12 cellular contexts compared by ENCODE assay signal in genomic region chr1:209590405-209590804, GRCh38. TPM values are rescaled to one million over a fixed set of nuclear protein-coding genes. Genes with fewer than 3 reads are reported as not detected.
DNase-seq lines count a peak whose midpoint lies in the region; ATAC-seq, FAIRE-seq and TF ChIP-seq lines count a peak whose summit lies in the region.
"Had no signal": no experiment of that assay in that cellular context is flagged by ENCODE, and none has a peak within 500 bp of the region (broad histone marks: within the 10 kb centered on the region; RNA-seq: fewer than 3 reads in every experiment).

No MANE protein-coding gene starts in this region.

- ATAC-seq in upper lobe of right lung: peak; percentile 29

- TF ChIP-seq POLR2A in vagina (IDR thresholded peaks at IDR 0.05): no peak

- H3K36me3 Mint-ChIP-seq in activated CD4-positive, alpha-beta T cell treated with anti-CD3 and anti-CD28 coated beads, Interleukin-2, amount 10 ng/mL, durations not matched to agents 7 days and 5 days (ENCODE audit: low read depth): no peaks in the 10 kb centered on the region
- H3K36me3 Mint-ChIP-seq: memory B cell had no signal

- no peak overlapping the region for H3K9ac ChIP-seq in kidney (ENCODE audit: low read length in 2 of 2)
- H3K9ac ChIP-seq: BLaER1 treated with 17β-estradiol and CSF1 and Interleukin-3, amounts not matched to agents 10 nM and 100 nM had no signal

- H3K27me3 Mint-ChIP-seq in activated CD4-positive, alpha-beta T cell treated with anti-CD3 and anti-CD28 coated beads, Interleukin-2, amount 10 ng/mL, durations not matched to agents 7 days and 5 days: peaks cover 17% of the 10 kb centered on the region

- H3K4me3 ChIP-seq in kidney (ENCODE audit: low read length in 2 of 2): no peak overlapping the region
- no peak overlapping the region for H3K4me3 ChIP-seq in upper lobe of right lung
- no peak overlapping the region for H3K4me3 ChIP-seq in vagina
- H3K4me3 ChIP-seq: adrenal gland; BLaER1 treated with 17β-estradiol and CSF1 and Interleukin-3, amounts not matched to agents 10 nM and 100 nM had no signal

- H3K9me3 ChIP-seq in kidney (ENCODE audit: control insufficient read depth in 1 of 2, low read length in 2 of 2): no peaks in the 10 kb centered on the region
- H3K9me3 ChIP-seq in upper lobe of right lung: no peaks in the 10 kb centered on the region
- H3K9me3 ChIP-seq in vagina: no peaks in the 10 kb centered on the region
- H3K9me3 ChIP-seq: adrenal gland had no signal

- H3K4me1 Mint-ChIP-seq in activated CD4-positive, alpha-beta T cell treated with anti-CD3 and anti-CD28 coated beads, Interleukin-2, amount 10 ng/mL, durations not matched to agents 7 days and 5 days: peaks cover 3% of the 10 kb centered on the region
- H3K4me1 Mint-ChIP-seq: memory B cell had no signal

- H3K27ac ChIP-seq in caudate nucleus (ENCODE audit: low read depth, low read length) (peak overlapping the region; percentile 88), kidney (ENCODE audit: low read depth in 2 of 2, low read length in 2 of 2) (no peak overlapping the region), upper lobe of right lung (no peak overlapping the region), vagina (no peak overlapping the region)
- H3K27ac ChIP-seq: BLaER1 treated with 17β-estradiol and CSF1 and Interleukin-3, amounts not matched to agents 10 nM and 100 nM had no signal

- peak; percentile 7 for DNase-seq in NCI-H748 (lab: John Stamatoyannopoulos, UW; ENCODE audit: unreplicated experiment)
- DNase-seq in NCI-H748 treated with DMSO at 0.1 percent for 48 hours (lab: John Stamatoyannopoulos, UW): no peak
- peak in 48 of 61 donors; percentile 15 to 85 (median 50) for DNase-seq in caudate nucleus (lab: John Stamatoyannopoulos, UW)
- no peak for DNase-seq in kidney
- DNase-seq in upper lobe of right lung: no peak
- no peak for DNase-seq in activated CD4-positive, alpha-beta T cell treated with anti-CD3 and anti-CD28 coated beads, Interleukin-2, amount 10 ng/mL, durations not matched to agents 7 days and 5 days
- no peak for DNase-seq in NCI-H1092 (lab: John Stamatoyannopoulos, UW)
- no peak for DNase-seq in vagina (ENCODE audit: extremely low spot score in 2 of 2)
- DNase-seq: stimulated activated CD4-positive, alpha-beta T cell treated with anti-CD3 and anti-CD28 coated beads, Interleukin-4, amount 100 ng/mL, for 4 hours had no signal

- CTCF ChIA-PET in activated CD4-positive, alpha-beta T cell treated with anti-CD3 and anti-CD28 coated beads, Interleukin-2, amount 10 ng/mL, durations not matched to agents 7 days and 5 days (lab: Charles Lee): interaction anchor here (0.9 to 1.8 kb wide), 3 partner anchors 20 to 158 kb away, joined by 3 to 6 read pairs (median 5); no protein-coding TSS in a partner anchor

- FAIRE-seq in kidney (lab: Jason Lieb, UNC): no peak

- H3K27me3 ChIP-seq in upper lobe of right lung (peaks cover 10% of the 10 kb centered on the region), vagina (no peaks in the 10 kb centered on the region)
- H3K27me3 ChIP-seq: adrenal gland; BLaER1 treated with 17β-estradiol and CSF1 and Interleukin-3, amounts not matched to agents 10 nM and 100 nM had no signal

- no peak overlapping the region for H3K27ac Mint-ChIP-seq in activated CD4-positive, alpha-beta T cell treated with anti-CD3 and anti-CD28 coated beads, Interleukin-2, amount 10 ng/mL, durations not matched to agents 7 days and 5 days
- H3K27ac Mint-ChIP-seq: memory B cell had no signal

- POLR2A ChIA-PET in activated CD4-positive, alpha-beta T cell treated with anti-CD3 and anti-CD28 coated beads, Interleukin-2, amount 10 ng/mL, durations not matched to agents 7 days and 5 days (lab: Charles Lee): no interaction called here

- H3K4me1 ChIP-seq in kidney (ENCODE audit: control insufficient read depth in 1 of 2, insufficient read depth in 1 of 2, low read depth in 1 of 2, low read length in 2 of 2) (peaks cover 6 to 7% of the 10 kb centered on the region in 2 donors), upper lobe of right lung (peaks cover 3% of the 10 kb centered on the region), vagina (peaks cover 8% of the 10 kb centered on the region)
- H3K4me1 ChIP-seq: BLaER1 treated with 17β-estradiol and CSF1 and Interleukin-3, amounts not matched to agents 10 nM and 100 nM had no signal

- no peak overlapping the region for H3K4me3 Mint-ChIP-seq in activated CD4-positive, alpha-beta T cell treated with anti-CD3 and anti-CD28 coated beads, Interleukin-2, amount 10 ng/mL, durations not matched to agents 7 days and 5 days
- H3K4me3 Mint-ChIP-seq: memory B cell had no signal

- no peaks in the 10 kb centered on the region for H3K36me3 ChIP-seq in kidney (ENCODE audit: control insufficient read depth in 1 of 2, insufficient read depth in 2 of 2, low read length in 2 of 2)
- H3K36me3 ChIP-seq in upper lobe of right lung: no peaks in the 10 kb centered on the region
- H3K36me3 ChIP-seq in vagina: no peaks in the 10 kb centered on the region
- H3K36me3 ChIP-seq: adrenal gland; BLaER1 treated with 17β-estradiol and CSF1 and Interleukin-3, amounts not matched to agents 10 nM and 100 nM had no signal

- TF ChIP-seq CTCF in kidney (IDR thresholded peaks at IDR 0.05; ENCODE audit: borderline replicate concordance, extremely low read depth, insufficient read depth): peak; percentile 24
- peak; percentile 32 for TF ChIP-seq CTCF in upper lobe of right lung (IDR thresholded peaks at IDR 0.05)
- no peak for TF ChIP-seq CTCF in vagina (IDR thresholded peaks at IDR 0.05)

- no peaks in the 10 kb centered on the region for H3K9me3 Mint-ChIP-seq in activated CD4-positive, alpha-beta T cell treated with anti-CD3 and anti-CD28 coated beads, Interleukin-2, amount 10 ng/mL, durations not matched to agents 7 days and 5 days

- intact Hi-C loops in kidney (cut with DNase I): no loop called here
- intact Hi-C loops in upper lobe of right lung (cut with DNase I): no loop called here
- intact Hi-C loops in vagina (cut with DNase I): no loop called here

RNA-seq across cellular contexts. Expression of gene CAMK1G, which starts 6.9 kb away (rescaled TPM):
- 1.4 TPM for total RNA-seq in kidney
- 5.5 TPM for polyA plus RNA-seq in kidney (ENCODE audit: insufficient read depth, low read depth, low replicate concordance)
- total RNA-seq in upper lobe of right lung: 1.4 TPM
- not detected for total RNA-seq in activated CD4-positive, alpha-beta T cell treated with anti-CD3 and anti-CD28 coated beads, Interleukin-2, amount 10 ng/mL, durations not matched to agents 7 days and 5 days
- not detected for total RNA-seq in vagina

Comparison
In these comparisons a context has a peak if more than half of its experiments do, and no peak if none do; other contexts are left out.
1. DNase-seq: peak in NCI-H748 (single experiment) and caudate nucleus (48 of 61); none in NCI-H748 treated with DMSO at 0.1 percent for 48 hours (single experiment), kidney (single experiment), upper lobe of right lung (single experiment), activated CD4-positive, alpha-beta T cell treated with anti-CD3 and anti-CD28 coated beads, Interleukin-2, amount 10 ng/mL, durations not matched to agents 7 days and 5 days (single experiment), NCI-H1092 (single experiment) and vagina (0 of 2).
2. CTCF ChIP-seq: peak in kidney (single experiment) and upper lobe of right lung (single experiment); none in vagina (0 of 3).